ENCODE assay signal across 18 cellular contexts in genomic region chr17:79870540-79870939, GRCh38.
"Had no signal": no experiment of that assay in that cellular context is flagged by ENCODE, and none has a peak within 500 bp of the region (broad histone marks: within the 10 kb centered on the region; RNA-seq: fewer than 3 reads in every experiment).

No MANE protein-coding gene starts in this region.

- FAIRE-seq: endothelial cell of umbilical vein, islet of Langerhans had no signal

- DNase-seq: cerebellar nuclear complex; colonic mucosa; dermis blood vessel endothelial cell; erythroblast; foreskin keratinocyte; mesenchymal stem cell; midbrain; ovary; stimulated activated CD4-positive, alpha-beta T cell treated with anti-CD3 and anti-CD28 coated beads, Interleukin-4, amount 100 ng/mL, for 1 hour; stimulated activated CD8-positive, alpha-beta memory T cell treated with anti-CD3 and anti-CD28 coated beads, Interleukin-4, amount 100 ng/mL, for 48 hours; testis; transverse colon had no signal

- H3K36me3 ChIP-seq: colonic mucosa, left lung, ovary, transverse colon had no signal

- H3K27me3 ChIP-seq: colonic mucosa, ovary, testis, transverse colon had no signal

- ATAC-seq: foreskin keratinocyte; left lung; stimulated activated effector memory CD8-positive, alpha-beta T cell treated with anti-CD3 and anti-CD28 coated beads, Interleukin-12 subunit alpha, Interleukin-12 subunit beta, amount 100 ng/mL, for 72 hours had no signal

- H3K4me1 ChIP-seq: foreskin keratinocyte, left lung, testis had no signal

- H3K4me3 ChIP-seq: colonic mucosa, left lung, lung, ovary, smooth muscle cell, testis, transverse colon had no signal

- H3K9me3 ChIP-seq: colonic mucosa, left lung, ovary, testis, transverse colon had no signal

- H3K4me2 ChIP-seq: smooth muscle cell had no signal

- H3K27ac ChIP-seq: colonic mucosa, foreskin keratinocyte, left lung, ovary, testis, transverse colon had no signal
